8 cellular contexts compared by ENCODE assay signal in the genomic region with DNA sequence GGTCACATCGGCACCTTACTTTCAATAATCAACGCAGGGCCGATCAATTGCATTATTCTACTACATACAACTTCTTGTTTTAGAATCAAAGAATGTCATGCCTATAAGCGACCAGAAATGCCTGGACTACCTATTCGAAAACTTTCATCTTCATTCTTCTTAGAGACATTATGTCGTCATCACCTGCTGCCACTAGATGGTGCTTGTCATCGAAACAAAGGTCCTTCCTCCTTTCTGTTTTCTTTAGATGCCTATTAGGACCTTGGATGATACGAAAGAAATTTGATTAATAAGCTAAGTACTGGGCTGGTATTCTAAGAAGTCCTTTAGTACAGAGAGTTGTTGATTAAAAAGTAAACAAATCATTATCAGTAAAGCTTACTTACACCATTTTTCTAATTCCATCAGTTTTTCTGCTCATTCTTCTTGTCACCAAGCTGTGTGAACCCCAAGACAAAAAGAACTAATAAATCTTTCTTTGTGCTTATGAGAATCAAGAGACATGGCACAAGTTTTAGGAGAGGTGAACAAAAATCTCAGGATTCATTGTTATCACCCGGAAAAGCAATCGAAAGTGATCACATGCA.
DNase-seq lines count a peak whose midpoint lies in the region; ATAC-seq, FAIRE-seq and TF ChIP-seq lines count a peak whose summit lies in the region.

No MANE protein-coding gene starts in this region.

- no TSS peak for BruUV-seq in Panc1 (replicated peaks; lab: Mats Ljungman, UMichigan)

- H3K27ac Mint-ChIP-seq in brain = peak overlapping the region in 1 of 5 experiments; percentile 22

- no peaks in the 10 kb centered on the region for H3K9me3 ChIP-seq in Panc1 (ENCODE audit: control insufficient read depth, insufficient read depth, low read depth, low read length)
- H3K9me3 ChIP-seq in kidney (ENCODE audit: control insufficient read depth in 1 of 2, low read length in 2 of 2) = no peaks in the 10 kb centered on the region

- no peaks in the 10 kb centered on the region for H3K36me3 ChIP-seq in Panc1 (ENCODE audit: control insufficient read depth, insufficient read depth, low read length)
- no peaks in the 10 kb centered on the region for H3K36me3 ChIP-seq in kidney (ENCODE audit: control insufficient read depth in 1 of 2, insufficient read depth in 2 of 2, low read length in 2 of 2)

- POLR2A ChIA-PET in Panc1 (lab: Charles Lee) = no interaction called here

- H3K4me1 ChIP-seq in Panc1 (ENCODE audit: control insufficient read depth, insufficient read depth, low read length) (no peaks in the 10 kb centered on the region; the same call in 1 of the 2 replicates), kidney (ENCODE audit: control insufficient read depth in 1 of 2, insufficient read depth in 1 of 2, low read depth in 1 of 2, low read length in 2 of 2) (peaks cover 5 to 8% of the 10 kb centered on the region in 2 donors)

- DNase-seq in NCI-H2107 treated with DMSO at 0.1 percent for 48 hours (lab: John Stamatoyannopoulos, UW; ENCODE audit: unreplicated experiment) (peak; percentile 28), NCI-H2107 (lab: John Stamatoyannopoulos, UW) (no peak), HPDE6-E6E7 (ENCODE audit: extremely low spot score) (peak; percentile 15), Panc1 (ENCODE audit: low read depth, low spot score) (peak; percentile 15), kidney (no peak)
- DNase-seq in stimulated activated CD8-positive, alpha-beta memory T cell treated with anti-CD3 and anti-CD28 coated beads, Interleukin-4, amount 100 ng/mL, for 48 hours = peak; percentile 26

- CTCF ChIA-PET in Panc1 (lab: Charles Lee) = no interaction called here

- ATAC-seq in GM21447 (IDR thresholded peaks at IDR 0.05; ENCODE audit: unreplicated experiment) (peak; percentile 64), Panc1 (peak; percentile 72; the same call in 1 of the 2 replicates)

- FAIRE-seq in kidney (lab: Jason Lieb, UNC) = peak; percentile 92

- H3K4me3 ChIP-seq in Panc1 (ENCODE audit: low read depth in 2 of 2, low read length in 2 of 2) (no peak overlapping the region), kidney (ENCODE audit: low read length in 2 of 2) (no peak overlapping the region)

- H3K4me3 Mint-ChIP-seq in brain = peak overlapping the region; percentile 39 to 73 (median 50)

- H3K4me1 Mint-ChIP-seq in brain = peaks cover 37% of the 10 kb centered on the region

- intact Hi-C loops in Panc1 (cut with micrococcal nuclease; ENCODE audit: unreplicated experiment) (loop anchor here (2.0 kb wide), 1 partner anchor 529 kb away; no protein-coding TSS in a partner anchor), kidney (cut with DNase I) (no loop called here)

- H3K9me3 Mint-ChIP-seq in brain = peaks cover 0 to 4% (median 2%) of the 10 kb centered on the region in 5 experiments

- H3K27me3 Mint-ChIP-seq in brain = peaks cover 16% of the 10 kb centered on the region

- H3K36me3 Mint-ChIP-seq in brain = no peaks in the 10 kb centered on the region

- in situ Hi-C loops in Panc1 (cut with HindIII; ENCODE audit: low pct_unique_long_range_greater_than_20kb, low sequenced_read_pairs) = no loop called here

- TF ChIP-seq CTCF in Panc1 (IDR thresholded peaks at IDR 0.05) (peak; percentile 66; the same call in 1 of the 2 replicates), brain (conservative IDR thresholded peaks at IDR 0.05) (peak; percentile 56 to 74), kidney (IDR thresholded peaks at IDR 0.05; ENCODE audit: borderline replicate concordance, extremely low read depth, insufficient read depth) (peak; percentile 61)

- no peak overlapping the region for H3K27ac ChIP-seq in Panc1 (ENCODE audit: low read length)
- H3K27ac ChIP-seq in kidney (ENCODE audit: low read depth in 2 of 2, low read length in 2 of 2) = no peak overlapping the region

- no peak overlapping the region for H3K9ac ChIP-seq in kidney (ENCODE audit: low read length in 2 of 2)

- peaks cover 23% of the 10 kb centered on the region for H3K27me3 ChIP-seq in Panc1 (ENCODE audit: control insufficient read depth, insufficient read depth, low read length)

Comparison
In these comparisons a context has a peak if more than half of its experiments do, and no peak if none do; other contexts are left out.
1. DNase-seq: peak in NCI-H2107 treated with DMSO at 0.1 percent for 48 hours (single experiment), HPDE6-E6E7 (single experiment), Panc1 (single experiment) and stimulated activated CD8-positive, alpha-beta memory T cell treated with anti-CD3 and anti-CD28 coated beads, Interleukin-4, amount 100 ng/mL, for 48 hours (single experiment); none in NCI-H2107 (single experiment) and kidney (single experiment).
2. Peak in every context shown above with its lines, with median percentiles within 50 percentile points of each other: CTCF ChIP-seq.